In the genomic region with DNA sequence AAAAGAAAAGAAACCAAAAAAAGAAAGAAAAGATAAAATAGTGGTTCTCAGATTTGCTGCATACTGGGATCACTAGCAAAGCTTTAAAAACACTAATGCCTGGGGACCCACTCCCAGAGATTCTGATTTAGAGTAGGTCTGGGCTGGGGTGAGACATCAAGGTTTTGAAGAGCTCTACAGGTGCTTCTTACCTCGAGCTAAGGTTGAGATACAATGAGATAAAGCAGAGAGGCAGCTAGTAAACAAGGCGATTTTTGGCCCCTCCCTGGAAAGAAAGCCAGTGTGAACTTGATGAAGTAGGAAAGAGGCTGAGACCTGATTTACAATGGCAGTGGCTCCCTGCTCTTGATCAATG, we compare ENCODE assay signal across 20 cellular contexts.
DNase-seq lines count a peak whose midpoint lies in the region; ATAC-seq and TF ChIP-seq lines count a peak whose summit lies in the region.
"Had no signal": no experiment of that assay in that cellular context is flagged by ENCODE, and none has a peak within 500 bp of the region (broad histone marks: within the 10 kb centered on the region; RNA-seq: fewer than 3 reads in every experiment).

No MANE protein-coding gene starts in this region.

- H3K36me3 Mint-ChIP-seq in mesothelial cell of epicardium: no peaks in the 10 kb centered on the region
- H3K36me3 Mint-ChIP-seq: activated CD8-positive, alpha-beta memory T cell treated with anti-CD3 and anti-CD28 coated beads, Interleukin-2, amount 10 ng/mL, durations not matched to agents 7 days and 5 days; activated naive CD4-positive, alpha-beta T cell treated with anti-CD3 and anti-CD28 coated beads, Interleukin-2, amount 50 U/mL, for 72 hours; naive thymus-derived CD4-positive, alpha-beta T cell had no signal

- H3K9me3 Mint-ChIP-seq in mesothelial cell of epicardium: peaks cover 3% of the 10 kb centered on the region
- H3K9me3 Mint-ChIP-seq: activated naive CD4-positive, alpha-beta T cell treated with anti-CD3 and anti-CD28 coated beads, Interleukin-2, amount 50 U/mL, for 72 hours had no signal

- peak; percentile 11 for ATAC-seq in GM18519 (IDR thresholded peaks at IDR 0.05; ENCODE audit: low FRiP score, unreplicated experiment)
- ATAC-seq in GM21390 (IDR thresholded peaks at IDR 0.05; ENCODE audit: unreplicated experiment): peak; percentile 39
- peak; percentile 16 for ATAC-seq in HG02938 (IDR thresholded peaks at IDR 0.05; ENCODE audit: unreplicated experiment)
- peak; percentile 1 for ATAC-seq in HG03521 (IDR thresholded peaks at IDR 0.05; ENCODE audit: unreplicated experiment)
- ATAC-seq: activated CD8-positive, alpha-beta memory T cell treated with anti-CD3 and anti-CD28 coated beads, Interleukin-2, amount 10 ng/mL, durations not matched to agents 7 days and 5 days; activated naive CD4-positive, alpha-beta T cell treated with anti-CD3 and anti-CD28 coated beads, Interleukin-2, amount 50 U/mL, for 72 hours; left cardiac atrium; naive thymus-derived CD4-positive, alpha-beta T cell; Right ventricle myocardium inferior had no signal

- no peak overlapping the region for H3K27ac Mint-ChIP-seq in mesothelial cell of epicardium
- H3K27ac Mint-ChIP-seq: activated CD8-positive, alpha-beta memory T cell treated with anti-CD3 and anti-CD28 coated beads, Interleukin-2, amount 10 ng/mL, durations not matched to agents 7 days and 5 days; activated naive CD4-positive, alpha-beta T cell treated with anti-CD3 and anti-CD28 coated beads, Interleukin-2, amount 50 U/mL, for 72 hours; B cell; naive thymus-derived CD4-positive, alpha-beta T cell had no signal

- DNase-seq in T-helper 1 cell (no peak), foreskin fibroblast (no peak), mesothelial cell of epicardium (ENCODE audit: low spot score in 2 of 2, unreplicated experiment in 2 of 2) (no peak), head of caudate nucleus (no peak)
- DNase-seq: activated CD8-positive, alpha-beta memory T cell treated with anti-CD3 and anti-CD28 coated beads, Interleukin-2, amount 10 ng/mL, durations not matched to agents 7 days and 5 days; EL; glutamatergic neuron; left cardiac atrium; naive thymus-derived CD4-positive, alpha-beta T cell; NCI-H524 treated with DMSO at 0.1 percent for 48 hours; stimulated activated CD4-positive, alpha-beta T cell treated with anti-CD3 and anti-CD28 coated beads, Interleukin-2, amount 100 ng/mL, for 48 hours; stimulated activated naive CD4-positive, alpha-beta T cell treated with Interleukin-2 at 50 U/mL for 16 hours had no signal

- H3K4me3 ChIP-seq in foreskin fibroblast (ENCODE audit: low read depth in 1 of 2, low read length in 2 of 2): no peak overlapping the region
- H3K4me3 ChIP-seq: cardiac muscle cell had no signal

- no peaks in the 10 kb centered on the region for H3K27me3 Mint-ChIP-seq in mesothelial cell of epicardium (ENCODE audit: low read depth)
- H3K27me3 Mint-ChIP-seq: activated CD8-positive, alpha-beta memory T cell treated with anti-CD3 and anti-CD28 coated beads, Interleukin-2, amount 10 ng/mL, durations not matched to agents 7 days and 5 days had no signal

- no peak for TF ChIP-seq CTCF in foreskin fibroblast (IDR thresholded peaks at IDR 0.05; ENCODE audit: low read depth, low read length)
- TF ChIP-seq CTCF in mesothelial cell of epicardium (IDR thresholded peaks at IDR 0.05; ENCODE audit: unreplicated experiment): no peak

- H3K4me3 Mint-ChIP-seq in mesothelial cell of epicardium: no peak overlapping the region
- H3K4me3 Mint-ChIP-seq: activated CD8-positive, alpha-beta memory T cell treated with anti-CD3 and anti-CD28 coated beads, Interleukin-2, amount 10 ng/mL, durations not matched to agents 7 days and 5 days; B cell; naive thymus-derived CD4-positive, alpha-beta T cell had no signal

- intact Hi-C loops in head of caudate nucleus (cut with DNase I): no loop called here

- H3K4me1 Mint-ChIP-seq in mesothelial cell of epicardium: peaks cover 1% of the 10 kb centered on the region
- H3K4me1 Mint-ChIP-seq: naive thymus-derived CD4-positive, alpha-beta T cell had no signal
